9 cellular contexts compared by ENCODE assay signal in the genomic region with DNA sequence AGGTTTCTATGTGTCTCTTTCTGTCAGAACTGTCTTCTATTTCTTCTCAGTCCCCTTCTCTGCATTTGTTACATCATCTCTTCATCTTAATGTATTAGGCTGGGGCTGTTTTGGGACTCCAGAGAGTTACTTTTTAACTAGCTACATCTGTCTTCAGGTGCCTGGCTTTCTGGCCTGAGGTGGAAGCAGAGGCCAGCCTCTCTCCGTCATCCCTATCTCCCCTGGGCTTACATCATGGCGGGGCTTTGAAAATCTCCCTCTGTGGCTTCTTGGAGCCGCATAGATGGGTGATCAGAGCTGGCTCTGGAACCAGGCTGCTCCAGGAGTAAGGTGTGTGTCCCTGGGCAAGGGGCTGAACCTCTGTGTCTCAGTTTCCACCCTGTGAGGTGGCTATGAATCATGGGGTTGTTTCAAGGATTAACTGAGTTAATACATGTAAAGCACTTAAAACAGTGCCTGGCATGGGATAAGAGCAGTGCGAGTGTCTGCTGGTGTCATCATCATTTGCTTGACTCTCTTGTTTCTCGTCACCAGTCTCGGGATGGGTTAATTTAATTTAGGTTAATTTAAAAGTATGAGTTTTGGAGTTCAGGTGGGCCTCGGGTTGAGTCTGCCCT. TPM values are rescaled to one million over a fixed set of nuclear protein-coding genes. Genes with fewer than 3 reads are reported as not detected.
DNase-seq lines count a peak whose midpoint lies in the region; ATAC-seq and TF ChIP-seq lines count a peak whose summit lies in the region.
"Had no signal": no experiment of that assay in that cellular context is flagged by ENCODE, and none has a peak within 500 bp of the region (broad histone marks: within the 10 kb centered on the region; RNA-seq: fewer than 3 reads in every experiment).

No MANE protein-coding gene starts in this region.

- H3K9me2 ChIP-seq in GM23248 (ENCODE audit: insufficient read depth) = no peaks in the 10 kb centered on the region

- BruUV-seq in A673 (replicated peaks; lab: Mats Ljungman, UMichigan) = no TSS peak

- H3K9ac ChIP-seq in GM23248 (peak overlapping the region; percentile 91), mucosa of rectum (ENCODE audit: low read depth in 1 of 2, low read length in 2 of 2) (peak overlapping the region; percentile 56 to 96)

- peaks cover 95% of the 10 kb centered on the region for H3K79me2 ChIP-seq in GM23248 (ENCODE audit: insufficient read depth)

- H3K9me3 ChIP-seq in A673 (ENCODE audit: low read depth, low read length, poor library complexity, severe bottlenecking) (no peaks in the 10 kb centered on the region), GM23248 (ENCODE audit: low read depth) (no peaks in the 10 kb centered on the region), mucosa of rectum (ENCODE audit: control insufficient read depth in 2 of 2, low read length in 2 of 2) (no peaks in the 10 kb centered on the region)

- no peak for ATAC-seq in HG03571 (IDR thresholded peaks at IDR 0.05; ENCODE audit: unreplicated experiment)
- ATAC-seq in HG03025 (IDR thresholded peaks at IDR 0.05; ENCODE audit: low FRiP score, unreplicated experiment) = no peak

- in situ Hi-C loops in GM23248 (cut with MboI) (no loop called here), astrocyte of the cerebellum (cut with HindIII; ENCODE audit: low sequenced_read_pairs) (no loop called here)

- peaks cover 42% of the 10 kb centered on the region for H3K36me3 ChIP-seq in A673 (ENCODE audit: insufficient read depth, low read length, poor library complexity, severe bottlenecking)
- peaks cover 12% of the 10 kb centered on the region; the same call in 1 of the 2 replicates for H3K36me3 ChIP-seq in GM23248 (ENCODE audit: low read depth)
- H3K36me3 ChIP-seq in mucosa of rectum (ENCODE audit: control insufficient read depth in 2 of 2, insufficient read depth in 2 of 2, low read length in 2 of 2) = peaks cover 31 to 48% of the 10 kb centered on the region in 2 donors

- H4K20me1 ChIP-seq in GM23248 (ENCODE audit: insufficient read depth) = peaks cover 5% of the 10 kb centered on the region; the same call in 1 of the 2 replicates

- H3K27me3 ChIP-seq in A673 (replicated peaks; ENCODE audit: insufficient read depth, low read depth, low read length, poor library complexity) (no peaks in the 10 kb centered on the region), GM23248 (replicated peaks; ENCODE audit: insufficient read depth) (no peaks in the 10 kb centered on the region), mucosa of rectum (ENCODE audit: control insufficient read depth in 2 of 2, insufficient read depth in 2 of 2, low read length in 2 of 2) (no peaks in the 10 kb centered on the region)

- no peak overlapping the region for H3K27ac ChIP-seq in A673 (ENCODE audit: low read depth, low read length, poor library complexity, severe bottlenecking)
- H3K27ac ChIP-seq in GM23248 = no peak overlapping the region
- peak overlapping the region; percentile 56 to 92 for H3K27ac ChIP-seq in mucosa of rectum (ENCODE audit: low read depth in 2 of 2, low read length in 2 of 2)

- intact Hi-C loops in A673 (cut with micrococcal nuclease; ENCODE audit: unreplicated experiment) = loop anchor here (10.0 kb wide), 1 partner anchor 638 kb away; a partner anchor contains a TSS

- DNase-seq in A673 (ENCODE audit: low spot score) (no peak), GM23248 (peak; percentile 23), astrocyte of the cerebellum (ENCODE audit: low read depth) (no peak), CD1c-positive myeloid dendritic cell (ENCODE audit: extremely low spot score) (no peak), GM20000 (ENCODE audit: low spot score) (no peak)
- DNase-seq: NCI-H510A had no signal

- peaks cover 32% of the 10 kb centered on the region for H3F3A ChIP-seq in GM23248 (ENCODE audit: insufficient read depth)

- H2AFZ ChIP-seq in GM23248 = no peak overlapping the region

- peaks cover 32% of the 10 kb centered on the region for H3K4me1 ChIP-seq in A673 (ENCODE audit: insufficient read depth, low read length, poor library complexity, severe bottlenecking)
- H3K4me1 ChIP-seq in GM23248 (ENCODE audit: insufficient read depth) = peaks cover 44% of the 10 kb centered on the region
- peaks cover 26 to 41% of the 10 kb centered on the region in 2 donors for H3K4me1 ChIP-seq in mucosa of rectum (ENCODE audit: control insufficient read depth in 2 of 2, insufficient read depth in 2 of 2, low read length in 2 of 2)

- POLR2A ChIA-PET in A673 (lab: Charles Lee; ENCODE audit: low non-redundant PET) = no interaction called here

- H3K4me3 ChIP-seq in A673 (ENCODE audit: low read depth, low read length, poor library complexity, severe bottlenecking) (peak overlapping the region; percentile 94), GM23248 (peak overlapping the region; percentile 93), astrocyte of the cerebellum (ENCODE audit: low read depth, low read length) (peak overlapping the region; percentile 59), mucosa of rectum (ENCODE audit: low read length in 2 of 2) (peak overlapping the region; percentile 4 to 99)

- 67 to 70% methylated on average over 7 of the region's 7 CpGs for WGBS in GM23248 (ENCODE audit: low coverage in 1 of 2, low lambda C conversion rate in 2 of 2, missing lambda C conversion rate in 2 of 2), 2 experiments

- CTCF ChIA-PET in A673 (lab: Charles Lee) = no interaction called here

- TF ChIP-seq CTCF in A673 (conservative IDR thresholded peaks at IDR 0.05; ENCODE audit: low read depth, low read length) = no peak
- TF ChIP-seq CTCF in astrocyte of the cerebellum (IDR thresholded peaks at IDR 0.05; ENCODE audit: low read depth, low read length, missing control alignments) = no peak
- no peak for TF ChIP-seq CTCF in GM20000 (IDR thresholded peaks at IDR 0.05; ENCODE audit: extremely low read depth, missing control alignments)

- H3K4me2 ChIP-seq in GM23248 (ENCODE audit: unreplicated experiment) = peak overlapping the region; percentile 94

RNA-seq across cellular contexts. Expression of a gene that starts 2.0 kb away (rescaled TPM):
- 178 and 186 TPM in 2 replicates for total RNA-seq in A673 (2021)
- total RNA-seq in GM23248 (2014; rRNA removed; shearing (Covaris generic)) = 82.2 and 103 TPM in 2 replicates
- polyA plus RNA-seq in GM23248 (2016; fragmentation: Nextera tagmentation; extraction: Ambion mirVana) = 48.8 and 53.1 TPM in 2 replicates

RNA-seq across cellular contexts. Expression of a gene that starts 22.2 kb away (rescaled TPM):
- total RNA-seq in A673 (2021) = 385 and 411 TPM in 2 replicates
- total RNA-seq in GM23248 (2014; rRNA removed; shearing (Covaris generic)) = 128 and 150 TPM in 2 replicates
- 19.3 and 22.4 TPM in 2 replicates for polyA plus RNA-seq in GM23248 (2016; fragmentation: Nextera tagmentation; extraction: Ambion mirVana)

RNA-seq across cellular contexts. Expression of a gene that starts 29.0 kb away (rescaled TPM):
- total RNA-seq in A673 (2021) = 39.9 and 41.5 TPM in 2 replicates
- 11.3 and 12.0 TPM in 2 replicates for total RNA-seq in GM23248 (2014; rRNA removed; shearing (Covaris generic))
- polyA plus RNA-seq in GM23248 (2016; fragmentation: Nextera tagmentation; extraction: Ambion mirVana) = 15.2 and 15.3 TPM in 2 replicates

RNA-seq across cellular contexts. Expression of a gene that starts 33.5 kb away (rescaled TPM):
- 37.1 and 38.4 TPM in 2 replicates for total RNA-seq in A673 (2021)
- total RNA-seq in GM23248 (2014; rRNA removed; shearing (Covaris generic)) = 8.5 and 12.1 TPM in 2 replicates
- polyA plus RNA-seq in GM23248 (2016; fragmentation: Nextera tagmentation; extraction: Ambion mirVana) = 17.6 and 20.6 TPM in 2 replicates

RNA-seq across cellular contexts. Expression of a gene that starts 36.2 kb away (rescaled TPM):
- total RNA-seq in A673 (2021) = 49.1 and 65.7 TPM in 2 replicates
- total RNA-seq in GM23248 (2014; rRNA removed; shearing (Covaris generic)) = 7.0 and 11.7 TPM in 2 replicates
- polyA plus RNA-seq in GM23248 (2016; fragmentation: Nextera tagmentation; extraction: Ambion mirVana) = 43.1 and 44.0 TPM in 2 replicates

Comparison
In these comparisons a context has a peak if more than half of its experiments do, and no peak if none do; other contexts are left out.
1. H3K27ac ChIP-seq: peak in mucosa of rectum (2 of 2); none in A673 (single experiment) and GM23248 (single experiment).
2. Peak in every context shown above with its lines, with median percentiles within 50 percentile points of each other: H3K4me3 ChIP-seq.